8 cellular contexts compared by ENCODE assay signal in genomic region chr10:35822316-35822715, GRCh38.
DNase-seq lines count a peak whose midpoint lies in the region; ATAC-seq, FAIRE-seq and TF ChIP-seq lines count a peak whose summit lies in the region.

No MANE protein-coding gene starts in this region.

- no peak for FAIRE-seq in D721Med (lab: Jason Lieb, UNC)

- no peaks in the 10 kb centered on the region for H3K36me3 ChIP-seq in testis (ENCODE audit: low read depth, missing control alignments)

- TF ChIP-seq CTCF in HFF-Myc (IDR thresholded peaks at IDR 0.05; ENCODE audit: low read depth, low read length, missing control alignments) (no peak), astrocyte of the cerebellum (IDR thresholded peaks at IDR 0.05; ENCODE audit: low read depth, low read length, missing control alignments) (peak; percentile 36), testis (IDR thresholded peaks at IDR 0.05) (peak in 2 of 3 experiments; percentile 16 to 24), D721Med (IDR thresholded peaks at IDR 0.05; ENCODE audit: insufficient read depth, missing control alignments) (no peak)

- 26 to 49% methylated on average over 4 to 9 of the region's 9 CpGs for WGBS in testis, 2 donors

- TF ChIP-seq POLR2A in testis (IDR thresholded peaks at IDR 0.05) = no peak

- ATAC-seq in HG03135 (IDR thresholded peaks at IDR 0.05; ENCODE audit: unreplicated experiment) (no peak), HG02571 (IDR thresholded peaks at IDR 0.05; ENCODE audit: unreplicated experiment) (no peak)

- in situ Hi-C loops in astrocyte of the cerebellum (cut with HindIII; ENCODE audit: low sequenced_read_pairs) = no loop called here

- no peaks in the 10 kb centered on the region for H3K9me3 ChIP-seq in testis

- H3K4me1 ChIP-seq in testis = peaks cover 9% of the 10 kb centered on the region

- intact Hi-C loops in testis (cut with DNase I; ENCODE audit: low total_unique reads) = no loop called here

- H3K27ac ChIP-seq in testis = no peak overlapping the region

- H3K4me3 ChIP-seq in HFF-Myc (replicated peaks; ENCODE audit: low read depth, low read length) (no peak overlapping the region), astrocyte of the cerebellum (ENCODE audit: low read depth, low read length) (no peak overlapping the region), testis (no peak overlapping the region)

- H3K27me3 ChIP-seq in testis = no peaks in the 10 kb centered on the region

- DNase-seq in HFF-Myc (ENCODE audit: extremely low read depth, low read depth) (peak; percentile 3), astrocyte of the cerebellum (ENCODE audit: low read depth) (peak; percentile 44), iPS-NIHi11 (ENCODE audit: low spot score) (peak; percentile 52), testis (peak; percentile 87), D721Med (ENCODE audit: insufficient read length, low spot score) (no peak)
- DNase-seq in effector CD8-positive, alpha-beta T cell (lab: John Stamatoyannopoulos, UW) = no peak

Comparison
In these comparisons a context has a peak if more than half of its experiments do, and no peak if none do; other contexts are left out.
1. DNase-seq: peak in HFF-Myc (single experiment), astrocyte of the cerebellum (single experiment), iPS-NIHi11 (single experiment) and testis (single experiment); none in D721Med (single experiment) and effector CD8-positive, alpha-beta T cell (single experiment).
2. CTCF ChIP-seq: peak in astrocyte of the cerebellum (single experiment) and testis (2 of 3); none in HFF-Myc (single experiment) and D721Med (single experiment).